In genomic region chr6:160386869-160387518, GRCh38 we compare ENCODE assay signal across 16 cellular contexts. TPM values are rescaled to one million over a fixed set of nuclear protein-coding genes. Genes with fewer than 3 reads are reported as not detected.
DNase-seq lines count a peak whose midpoint lies in the region; ATAC-seq, FAIRE-seq and TF ChIP-seq lines count a peak whose summit lies in the region.
"Had no signal": no experiment of that assay in that cellular context is flagged by ENCODE, and none has a peak within 500 bp of the region (broad histone marks: within the 10 kb centered on the region; RNA-seq: fewer than 3 reads in every experiment).

No MANE protein-coding gene starts in this region.

- H3K27me3 ChIP-seq in ascending aorta (no peaks in the 10 kb centered on the region), keratinocyte (ENCODE audit: control insufficient read depth, extremely low read depth, insufficient read depth, low read length) (no peaks in the 10 kb centered on the region)

- H3K9me1 ChIP-seq in keratinocyte (ENCODE audit: control insufficient read depth, extremely low read depth, insufficient read depth, low read length): no peaks in the 10 kb centered on the region

- H3K4me2 ChIP-seq in keratinocyte (ENCODE audit: control insufficient read depth, extremely low read depth, insufficient read depth, low read depth, low read length): peak overlapping the region; percentile 62

- H3K9me3 ChIP-seq in ascending aorta: peaks cover 0 to 11% of the 10 kb centered on the region in 2 donors
- H3K9me3 ChIP-seq in keratinocyte (ENCODE audit: control insufficient read depth, low read depth, low read length): no peaks in the 10 kb centered on the region

- peak in 2 of 3 experiments; percentile 13 to 18 for TF ChIP-seq CTCF in ascending aorta (IDR thresholded peaks at IDR 0.05)
- peak; percentile 58 to 60 (median 58) for TF ChIP-seq CTCF in keratinocyte (optimal IDR thresholded peaks at IDR 0.05 in 1 of 3, IDR thresholded peaks at IDR 0.05 in 1 of 3, conservative IDR thresholded peaks at IDR 0.05 in 1 of 3; ENCODE audit: extremely low read depth in 1 of 3, insufficient read depth in 2 of 3, low read length in 3 of 3)
- no peak for TF ChIP-seq CTCF in GM13976 (IDR thresholded peaks at IDR 0.05; ENCODE audit: borderline replicate concordance, control extremely low read depth, extremely low read depth, insufficient read depth, missing control alignments)

- no peaks in the 10 kb centered on the region for H3K36me3 Mint-ChIP-seq in stimulated activated effector memory CD8-positive, alpha-beta T cell treated with anti-CD3 and anti-CD28 coated beads, Interleukin-12 subunit alpha, Interleukin-12 subunit beta, amount 100 ng/mL, for 72 hours

- peak overlapping the region; percentile 38 for H3K9ac ChIP-seq in keratinocyte (ENCODE audit: control insufficient read depth, extremely low read depth, insufficient read depth, low read length)

- peak; percentile 24 for DNase-seq in H4 (ENCODE audit: low spot score)
- DNase-seq in ascending aorta (ENCODE audit: low spot score in 2 of 2): peak in 1 of 2 donors; percentile 71
- peak; percentile 92 for DNase-seq in keratinocyte (ENCODE audit: low read depth, low spot score)
- DNase-seq in stimulated activated effector memory CD8-positive, alpha-beta T cell treated with anti-CD3 and anti-CD28 coated beads, Interleukin-12 subunit alpha, Interleukin-12 subunit beta, amount 100 ng/mL, for 72 hours (ENCODE audit: low spot score in 2 of 2): no peak
- DNase-seq in GM13976 (ENCODE audit: low spot score): no peak
- no peak for DNase-seq in AG20443 (ENCODE audit: low spot score)
- no peak for DNase-seq in activated CD4-positive, CD25-positive, alpha-beta regulatory T cell (lab: John Stamatoyannopoulos, UW)
- DNase-seq: activated CD4-positive, alpha-beta T cell treated with anti-CD3 and anti-CD28 coated beads, Interleukin-2, amount 50 U/mL, for 48 hours; activated naive CD4-positive, alpha-beta T cell treated with anti-CD3 and anti-CD28 coated beads for 36 hours; dorsolateral prefrontal cortex; NCI-H446; occipital lobe had no signal

- FAIRE-seq in keratinocyte (lab: Jason Lieb, UNC): peak; percentile 93
- FAIRE-seq: islet of Langerhans, K562 had no signal

- in situ Hi-C loops in GM13976 (cut with MboI; ENCODE audit: low sequenced_read_pairs, unreplicated experiment): no loop called here

- H3K4me3 Mint-ChIP-seq in stimulated activated effector memory CD8-positive, alpha-beta T cell treated with anti-CD3 and anti-CD28 coated beads, Interleukin-12 subunit alpha, Interleukin-12 subunit beta, amount 100 ng/mL, for 72 hours: no peak overlapping the region
- H3K4me3 Mint-ChIP-seq: activated naive CD4-positive, alpha-beta T cell treated with anti-CD3 and anti-CD28 coated beads for 36 hours had no signal

- peaks cover 9% of the 10 kb centered on the region for H3K9me3 Mint-ChIP-seq in stimulated activated effector memory CD8-positive, alpha-beta T cell treated with anti-CD3 and anti-CD28 coated beads, Interleukin-12 subunit alpha, Interleukin-12 subunit beta, amount 100 ng/mL, for 72 hours

- dilution Hi-C loops in keratinocyte (cut with MboI; ENCODE audit: extremely low pct_ligation_motif_present, low sequenced_read_pairs): no loop called here

- peaks cover 15 to 40% of the 10 kb centered on the region in 2 donors for H3K4me1 ChIP-seq in ascending aorta
- H3K4me1 ChIP-seq in keratinocyte (ENCODE audit: control insufficient read depth, extremely low read depth, insufficient read depth, low read length): peaks cover 55% of the 10 kb centered on the region

- H3K27ac Mint-ChIP-seq in stimulated activated effector memory CD8-positive, alpha-beta T cell treated with anti-CD3 and anti-CD28 coated beads, Interleukin-12 subunit alpha, Interleukin-12 subunit beta, amount 100 ng/mL, for 72 hours: no peak overlapping the region
- H3K27ac Mint-ChIP-seq: activated naive CD4-positive, alpha-beta T cell treated with anti-CD3 and anti-CD28 coated beads for 36 hours had no signal

- no peak overlapping the region for H2AFZ ChIP-seq in keratinocyte (ENCODE audit: control insufficient read depth, low read length)

- H3K4me3 ChIP-seq in ascending aorta (no peak overlapping the region), keratinocyte (ENCODE audit: control insufficient read depth in 2 of 3, extremely low read depth in 1 of 3, insufficient read depth in 2 of 3, low read depth in 1 of 3, low read length in 3 of 3) (no peak overlapping the region)
- H3K4me3 ChIP-seq: dorsolateral prefrontal cortex, K562, SK-N-MC had no signal

- intact Hi-C loops in ascending aorta (cut with DNase I): no loop called here

- H3K79me2 ChIP-seq in keratinocyte (ENCODE audit: control insufficient read depth, insufficient read depth, low read length): no peaks in the 10 kb centered on the region

- no peaks in the 10 kb centered on the region for H4K20me1 ChIP-seq in keratinocyte (ENCODE audit: control insufficient read depth, extremely low read depth, insufficient read depth, low read length)

- no peaks in the 10 kb centered on the region for H3K4me1 Mint-ChIP-seq in stimulated activated effector memory CD8-positive, alpha-beta T cell treated with anti-CD3 and anti-CD28 coated beads, Interleukin-12 subunit alpha, Interleukin-12 subunit beta, amount 100 ng/mL, for 72 hours

- H3K27ac ChIP-seq in ascending aorta (peak overlapping the region; percentile 60 to 67), keratinocyte (ENCODE audit: control insufficient read depth, insufficient read depth, low read length) (peak overlapping the region; percentile 65)
- H3K27ac ChIP-seq: dorsolateral prefrontal cortex, SK-N-MC had no signal

- H3K36me3 ChIP-seq in ascending aorta: no peaks in the 10 kb centered on the region
- H3K36me3 ChIP-seq in keratinocyte (ENCODE audit: control insufficient read depth in 2 of 2, extremely low read depth in 1 of 2, insufficient read depth in 2 of 2, low read length in 2 of 2): no peaks in the 10 kb centered on the region

- ATAC-seq in stimulated activated effector memory CD8-positive, alpha-beta T cell treated with anti-CD3 and anti-CD28 coated beads, Interleukin-12 subunit alpha, Interleukin-12 subunit beta, amount 100 ng/mL, for 72 hours: peak; percentile 14
- no peak for ATAC-seq in HG02759 (IDR thresholded peaks at IDR 0.05; ENCODE audit: unreplicated experiment)
- ATAC-seq: K562 had no signal

RNA-seq across cellular contexts. Expression of gene SLC22A3, which starts 38.8 kb away (rescaled TPM):
- total RNA-seq in H4 (2014; rRNA removed; shearing (Covaris generic)): not detected in 2 replicates
- total RNA-seq in ascending aorta: 29.6 TPM
- polyA plus RNA-seq in keratinocyte: 1.8 to 3.1 TPM (median 1.9 TPM) in 3 replicates
- 2.3 TPM for polyA plus RNA-seq in keratinocyte (2011; ENCODE audit: low read depth)
- polyA plus RNA-seq in keratinocyte (2011; cell fraction: cytosol; rRNA removed): 1.3 and 1.8 TPM in 2 replicates
- 6.6 and 7.0 TPM in 2 replicates for polyA plus RNA-seq in keratinocyte (2011; cell fraction: nucleus; rRNA removed)
- polyA plus RNA-seq in keratinocyte (2012; ENCODE audit: low replicate concordance): 1.6 and 7.3 TPM in 2 replicates
- 1.6 to 2.1 TPM (median 1.7 TPM) in 3 replicates for polyA minus RNA-seq in keratinocyte
- polyA minus RNA-seq in keratinocyte (2011; cell fraction: cytosol; rRNA and poly(A)+ RNA removed): 1.7 TPM
- 2.1 and 3.7 TPM in 2 replicates for polyA minus RNA-seq in keratinocyte (2011; cell fraction: nucleus; rRNA and poly(A)+ RNA removed)
- total RNA-seq: activated naive CD4-positive, alpha-beta T cell treated with anti-CD3 and anti-CD28 coated beads for 36 hours; K562 had no signal
- polyA plus RNA-seq: K562 had no signal

Comparison
In these comparisons a context has a peak if more than half of its experiments do, and no peak if none do; other contexts are left out.
1. DNase-seq: peak in H4 (single experiment) and keratinocyte (single experiment); none in stimulated activated effector memory CD8-positive, alpha-beta T cell treated with anti-CD3 and anti-CD28 coated beads, Interleukin-12 subunit alpha, Interleukin-12 subunit beta, amount 100 ng/mL, for 72 hours (0 of 2), GM13976 (single experiment), AG20443 (single experiment) and activated CD4-positive, CD25-positive, alpha-beta regulatory T cell (0 of 4).
2. RNA of gene SLC22A3, which starts 38.8 kb away (total RNA-seq): 29.6 TPM in ascending aorta (single experiment); not detected in H4; every median in the first group is over 10 times any median in the second.